Comparison of ENCODE assay signal across 17 cellular contexts in the genomic region with DNA sequence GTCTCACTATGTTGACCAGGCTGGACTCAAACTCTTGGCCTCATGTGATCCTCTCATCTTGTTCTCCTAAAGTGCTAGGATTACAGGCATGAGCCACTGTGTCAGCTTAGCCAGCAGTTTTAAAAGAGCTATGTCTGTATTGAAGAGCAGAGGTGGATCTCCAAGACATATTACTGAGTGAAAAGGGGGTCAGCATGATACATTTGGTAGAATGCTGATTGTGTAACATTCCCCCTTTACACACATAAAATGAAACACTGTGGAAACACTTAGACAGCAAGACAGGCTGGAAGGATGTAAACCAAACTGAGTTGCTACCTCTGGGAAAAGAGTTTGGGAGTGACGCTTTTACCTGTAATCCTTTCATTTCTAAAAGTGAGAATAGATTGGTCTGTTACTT. TPM values are rescaled to one million over a fixed set of nuclear protein-coding genes. Genes with fewer than 3 reads are reported as not detected.
DNase-seq lines count a peak whose midpoint lies in the region; ATAC-seq, FAIRE-seq and TF ChIP-seq lines count a peak whose summit lies in the region.
"Had no signal": no experiment of that assay in that cellular context is flagged by ENCODE, and none has a peak within 500 bp of the region (broad histone marks: within the 10 kb centered on the region; RNA-seq: fewer than 3 reads in every experiment).

No MANE protein-coding gene starts in this region.

- DNase-seq in HepG2 (ENCODE audit: low spot score) (no peak), right lobe of liver (no peak), choroid plexus epithelial cell (ENCODE audit: low read depth) (peak; percentile 39), fibroblast of peridontal ligament (ENCODE audit: extremely low read depth) (peak; percentile 20), uterus (no peak), NCI-H82 (lab: John Stamatoyannopoulos, UW) (no peak)
- no peak for DNase-seq in CD4-positive, alpha-beta memory T cell
- DNase-seq in naive thymus-derived CD4-positive, alpha-beta T cell = no peak
- DNase-seq: 8988T, AML-193, DMS53, GF-D8 had no signal

- no TSS peak for BruUV-seq in HepG2 (replicated peaks; lab: Mats Ljungman, UMichigan)

- no peaks in the 10 kb centered on the region for H3K79me2 ChIP-seq in HepG2 (ENCODE audit: insufficient read depth, low read length)

- intact Hi-C loops in HepG2 (cut with micrococcal nuclease; ENCODE audit: unreplicated experiment) = no loop called here
- intact Hi-C loops in right lobe of liver (cut with DNase I) = no loop called here
- intact Hi-C loops in uterus (cut with DNase I; ENCODE audit: low total_unique reads) = no loop called here
- intact Hi-C loops in CD4-positive, alpha-beta memory T cell (cut with micrococcal nuclease) = no loop called here
- intact Hi-C loops in naive thymus-derived CD4-positive, alpha-beta T cell (cut with micrococcal nuclease) = no loop called here

- no peak for TF ChIP-seq POLR2A in HepG2 (IDR thresholded peaks at IDR 0.05; ENCODE audit: insufficient read depth in 1 of 2, low read depth in 2 of 2, low read length in 2 of 2)
- no peak for TF ChIP-seq POLR2A in right lobe of liver (IDR thresholded peaks at IDR 0.05)
- no peak for TF ChIP-seq POLR2A in uterus (IDR thresholded peaks at IDR 0.05)

- TF ChIP-seq RAD21 in HepG2 (CRISPR knock-in tag; IDR thresholded peaks at IDR 0.05) = no peak

- no peak for FAIRE-seq in HepG2 (lab: Jason Lieb, UNC)
- FAIRE-seq: GM19239, H54 had no signal

- no peak overlapping the region for H2AFZ ChIP-seq in HepG2 (ENCODE audit: low read length)

- POLR2A ChIA-PET in HepG2 (lab: Yijun Ruan, JAX) = no interaction called here
- POLR2A ChIA-PET in CD4-positive, alpha-beta memory T cell (lab: Charles Lee; ENCODE audit: partially characterized antibody) = no interaction called here
- POLR2A ChIA-PET in naive thymus-derived CD4-positive, alpha-beta T cell (lab: Charles Lee) = interaction anchor here (1.2 kb wide), 1 partner anchor 83 kb away, joined by 3 read pairs; no protein-coding TSS in a partner anchor

- 73% methylated on average over 1 of the region's 1 CpG for WGBS in HepG2 (ENCODE audit: low lambda C conversion rate)
- WGBS in right lobe of liver (ENCODE audit: insufficient coverage, low coverage, low lambda C conversion rate, missing lambda C conversion rate) = 89% methylated on average over 1 of the region's 1 CpG

- H3K4me3 ChIP-seq in HepG2 (replicated peaks in 1 of 3; ENCODE audit: insufficient read depth in 1 of 3, low read depth in 2 of 3, low read length in 3 of 3) (no peak overlapping the region), right lobe of liver (no peak overlapping the region), choroid plexus epithelial cell (ENCODE audit: low read depth, low read length) (no peak overlapping the region), uterus (no peak overlapping the region)
- H3K4me3 ChIP-seq in CD4-positive, alpha-beta memory T cell (ENCODE audit: low read length in 2 of 2) = no peak overlapping the region
- H3K4me3 ChIP-seq in naive thymus-derived CD4-positive, alpha-beta T cell (ENCODE audit: low read length) = no peak overlapping the region
- H3K4me3 ChIP-seq: BLaER1 had no signal

- H3K4me1 Mint-ChIP-seq in CD4-positive, alpha-beta memory T cell = peaks cover 0 to 7% (median 4%) of the 10 kb centered on the region in 4 donors
- H3K4me1 Mint-ChIP-seq in naive thymus-derived CD4-positive, alpha-beta T cell = peaks cover 8 to 23% (median 15%) of the 10 kb centered on the region in 7 donors

- no peak overlapping the region for H3K27ac ChIP-seq in HepG2 (ENCODE audit: extremely low read length, insufficient read depth, low read length)
- no peak overlapping the region for H3K27ac ChIP-seq in right lobe of liver
- peak overlapping the region; percentile 88 to 89 for H3K27ac ChIP-seq in uterus
- H3K27ac ChIP-seq in CD4-positive, alpha-beta memory T cell (ENCODE audit: low read depth, low read length) = no peak overlapping the region
- no peak overlapping the region for H3K27ac ChIP-seq in naive thymus-derived CD4-positive, alpha-beta T cell (ENCODE audit: low read depth, low read length)
- H3K27ac ChIP-seq: BLaER1 had no signal

- H3K27me3 Mint-ChIP-seq in CD4-positive, alpha-beta memory T cell = peaks cover 32 to 40% of the 10 kb centered on the region in 2 donors
- H3K27me3 Mint-ChIP-seq in naive thymus-derived CD4-positive, alpha-beta T cell = peaks cover 32 to 51% (median 47%) of the 10 kb centered on the region in 5 donors

- H3K27ac Mint-ChIP-seq in CD4-positive, alpha-beta memory T cell = no peak overlapping the region
- no peak overlapping the region for H3K27ac Mint-ChIP-seq in naive thymus-derived CD4-positive, alpha-beta T cell

- ATAC-seq in HepG2 (no peak), right lobe of liver (no peak)
- ATAC-seq in naive thymus-derived CD4-positive, alpha-beta T cell = no peak
- ATAC-seq: HCT116 had no signal

- H3K4me3 Mint-ChIP-seq in CD4-positive, alpha-beta memory T cell = no peak overlapping the region
- no peak overlapping the region for H3K4me3 Mint-ChIP-seq in naive thymus-derived CD4-positive, alpha-beta T cell

- H3K36me3 ChIP-seq in HepG2 (replicated peaks in 1 of 2; ENCODE audit: control insufficient read depth in 1 of 2, insufficient read depth in 2 of 2, low read length in 2 of 2) (no peaks in the 10 kb centered on the region), right lobe of liver (no peaks in the 10 kb centered on the region), uterus (no peaks in the 10 kb centered on the region)
- H3K36me3 ChIP-seq in CD4-positive, alpha-beta memory T cell (ENCODE audit: insufficient read depth, low read length) = no peaks in the 10 kb centered on the region
- no peaks in the 10 kb centered on the region for H3K36me3 ChIP-seq in naive thymus-derived CD4-positive, alpha-beta T cell (ENCODE audit: control insufficient read depth in 2 of 3, insufficient read depth in 3 of 3, low read length in 3 of 3)
- H3K36me3 ChIP-seq: BLaER1 had no signal

- H3K9ac ChIP-seq in HepG2 (ENCODE audit: insufficient read depth, low read depth, low read length) = no peak overlapping the region
- H3K9ac ChIP-seq: BLaER1 had no signal

- no peaks in the 10 kb centered on the region for H3K9me3 ChIP-seq in HepG2 (ENCODE audit: low read length)
- no peaks in the 10 kb centered on the region for H3K9me3 ChIP-seq in right lobe of liver
- no peaks in the 10 kb centered on the region for H3K9me3 ChIP-seq in uterus
- H3K9me3 ChIP-seq in CD4-positive, alpha-beta memory T cell (ENCODE audit: control insufficient read depth in 1 of 2, low read length in 2 of 2) = no peaks in the 10 kb centered on the region
- no peaks in the 10 kb centered on the region for H3K9me3 ChIP-seq in naive thymus-derived CD4-positive, alpha-beta T cell (ENCODE audit: control insufficient read depth in 2 of 3, low read length in 3 of 3)
- H3K9me3 ChIP-seq: BLaER1 had no signal

- no peaks in the 10 kb centered on the region for H3K36me3 Mint-ChIP-seq in CD4-positive, alpha-beta memory T cell
- H3K36me3 Mint-ChIP-seq in naive thymus-derived CD4-positive, alpha-beta T cell = no peaks in the 10 kb centered on the region

- no peaks in the 10 kb centered on the region for H4K20me1 ChIP-seq in HepG2 (ENCODE audit: insufficient read depth, low read length)
- H4K20me1 ChIP-seq: BLaER1 had no signal

- in situ Hi-C loops in HepG2 (cut with HindIII; ENCODE audit: extremely low pct_ligation_motif_present, low pct_unique_long_range_greater_than_20kb) = no loop called here

- no peaks in the 10 kb centered on the region for H3K9me3 Mint-ChIP-seq in CD4-positive, alpha-beta memory T cell
- H3K9me3 Mint-ChIP-seq in naive thymus-derived CD4-positive, alpha-beta T cell = peaks cover 0 to 2% (median 0%) of the 10 kb centered on the region in 11 donors

- H3K4me1 ChIP-seq in HepG2 (ENCODE audit: insufficient read depth, low read length) (peaks cover 50% of the 10 kb centered on the region), right lobe of liver (peaks cover 0 to 4% (median 0%) of the 10 kb centered on the region in 4 donors), uterus (no peaks in the 10 kb centered on the region)
- H3K4me1 ChIP-seq in CD4-positive, alpha-beta memory T cell (ENCODE audit: insufficient read depth, low read length) = no peaks in the 10 kb centered on the region
- H3K4me1 ChIP-seq in naive thymus-derived CD4-positive, alpha-beta T cell (ENCODE audit: control insufficient read depth in 2 of 2, insufficient read depth in 2 of 2, low read length in 2 of 2) = peaks cover 0 to 5% of the 10 kb centered on the region in 2 donors

- H3K4me2 ChIP-seq in HepG2 (ENCODE audit: low read depth, low read length) = no peak overlapping the region
- H3K4me2 ChIP-seq: BLaER1 had no signal

- TF ChIP-seq CTCF in HepG2 (CRISPR knock-in tag; IDR thresholded peaks at IDR 0.05) (no peak), right lobe of liver (IDR thresholded peaks at IDR 0.05) (no peak), choroid plexus epithelial cell (conservative IDR thresholded peaks at IDR 0.05; ENCODE audit: low read depth, low read length) (no peak), uterus (IDR thresholded peaks at IDR 0.05) (no peak)

- CTCF ChIA-PET in HepG2 (lab: Yijun Ruan, JAX; ENCODE audit: low intra/inter-chr PET ratio, low total read pairs) = no interaction called here
- CTCF ChIA-PET in CD4-positive, alpha-beta memory T cell (lab: Charles Lee; ENCODE audit: partially characterized antibody) = no interaction called here
- CTCF ChIA-PET in naive thymus-derived CD4-positive, alpha-beta T cell (lab: Charles Lee) = no interaction called here

- no peak for TF ChIP-seq EP300 in HepG2 (IDR thresholded peaks at IDR 0.05; ENCODE audit: low read depth in 2 of 2, low read length in 2 of 2)
- no peak for TF ChIP-seq EP300 in HepG2 (CRISPR knock-in tag; IDR thresholded peaks at IDR 0.05; ENCODE audit: borderline replicate concordance)

- H3K27me3 ChIP-seq in HepG2 (ENCODE audit: control insufficient read depth in 1 of 2, insufficient read depth in 2 of 2, low read length in 2 of 2) (peaks cover 19 to 57% of the 10 kb centered on the region in 2 experiments), right lobe of liver (no peaks in the 10 kb centered on the region), uterus (no peaks in the 10 kb centered on the region)
- H3K27me3 ChIP-seq in CD4-positive, alpha-beta memory T cell (ENCODE audit: insufficient read depth, low read length) = peaks cover 20% of the 10 kb centered on the region
- H3K27me3 ChIP-seq in naive thymus-derived CD4-positive, alpha-beta T cell (ENCODE audit: control insufficient read depth in 2 of 2, insufficient read depth in 2 of 2, low read length in 2 of 2) = peaks cover 0 to 3% of the 10 kb centered on the region in 2 donors

RNA-seq across cellular contexts. Expression of a gene that starts 1.7 kb away (rescaled TPM):
- total RNA-seq in HepG2 (2016; rRNA removed; fragmentation: Illumina TruSeq; extraction: Trizol) (not detected in 2 replicates), right lobe of liver (10 to 100 TPM in 2 of 6 experiments, 1 to 10 TPM in 4; 4.8 to 13.8 (median 8.9) TPM), uterus (10 to 100 TPM in 3 of 4 donors, 1 to 10 TPM in 1; 9.1 to 85.4 (median 17.8) TPM)
- total RNA-seq in HepG2 (2016; cell fraction: cytosol; rRNA removed; fragmentation: Illumina TruSeq; extraction: Trizol; ENCODE audit: low read depth) = not detected in 2 replicates
- total RNA-seq in HepG2 (2016; cell fraction: insoluble cytoplasmic fraction; rRNA removed; fragmentation: Illumina TruSeq; extraction: Trizol) = not detected in 2 replicates
- total RNA-seq in HepG2 (2016; cell fraction: membrane; rRNA removed; fragmentation: Illumina TruSeq; extraction: Trizol) = not detected in 2 replicates
- total RNA-seq in HepG2 (2016; cell fraction: nucleus; rRNA removed; fragmentation: Illumina TruSeq; extraction: Trizol) = not detected in 2 replicates
- polyA plus RNA-seq in HepG2 (2011; rRNA removed) = 0.18 and 0.26 TPM in 2 replicates
- polyA plus RNA-seq in HepG2 (2011; cell fraction: cytosol; rRNA removed) = 0.05 TPM in 2 replicates
- polyA plus RNA-seq in HepG2 (2011; cell fraction: nucleus; rRNA removed) = 1.9 and 2.1 TPM in 2 replicates
- 0.11 and 0.36 TPM in 2 replicates for polyA plus RNA-seq in HepG2 (2012)
- not detected in 2 replicates for polyA plus RNA-seq in HepG2 (2016; cell fraction: cytosol; fragmentation: Illumina TruSeq; extraction: Trizol; ENCODE audit: low read depth)
- not detected in 2 replicates for polyA plus RNA-seq in HepG2 (2016; cell fraction: insoluble cytoplasmic fraction; fragmentation: Illumina TruSeq; extraction: Trizol; ENCODE audit: low read depth)
- not detected in 2 replicates for polyA plus RNA-seq in HepG2 (2016; cell fraction: membrane; fragmentation: Illumina TruSeq; extraction: Trizol; ENCODE audit: low read depth)
- 0.13 TPM in 1 of 2 replicates, not detected in the other for polyA plus RNA-seq in HepG2 (2016; cell fraction: nucleus; fragmentation: Illumina TruSeq; extraction: Trizol; ENCODE audit: insufficient read depth, low read depth)
- 0.42 TPM in 1 of 2 replicates, not detected in the other for polyA minus RNA-seq in HepG2 (2011; rRNA and poly(A)+ RNA removed; ENCODE audit: low replicate concordance)
- not detected in 2 replicates for polyA minus RNA-seq in HepG2 (2011; cell fraction: cytosol; rRNA and poly(A)+ RNA removed)
- 0.37 and 0.52 TPM in 2 replicates for polyA minus RNA-seq in HepG2 (2011; cell fraction: nucleus; rRNA and poly(A)+ RNA removed)
- not detected for total RNA-seq in CD4-positive, alpha-beta memory T cell
- 1 to 10 TPM in 1 of 2 donors, under 1 TPM in 1; 0.49 to 1.3 TPM for polyA plus RNA-seq in CD4-positive, alpha-beta memory T cell
- under 1 TPM in 2 of 5 experiments, not detected in 3; 0.27 to 0.32 TPM for total RNA-seq in naive thymus-derived CD4-positive, alpha-beta T cell
- polyA plus RNA-seq in naive thymus-derived CD4-positive, alpha-beta T cell = 1 to 10 TPM; 1.3 to 1.7 TPM
- total RNA-seq: HT1080 had no signal

RNA-seq across cellular contexts. Expression of a gene that starts 38.4 kb away (rescaled TPM):
- total RNA-seq in HepG2 (2016; rRNA removed; fragmentation: Illumina TruSeq; extraction: Trizol) (22.2 and 26.6 TPM in 2 replicates), right lobe of liver (10 to 100 TPM in 2 of 6 experiments, 1 to 10 TPM in 4; 6.6 to 11.1 (median 8.5) TPM), uterus (10 to 100 TPM in 2 of 4 donors, 1 to 10 TPM in 2; 2.0 to 13.2 (median 7.8) TPM)
- total RNA-seq in HepG2 (2016; cell fraction: cytosol; rRNA removed; fragmentation: Illumina TruSeq; extraction: Trizol; ENCODE audit: low read depth) = 1.9 TPM in 2 replicates
- total RNA-seq in HepG2 (2016; cell fraction: insoluble cytoplasmic fraction; rRNA removed; fragmentation: Illumina TruSeq; extraction: Trizol) = 21.4 and 26.1 TPM in 2 replicates
- 10.5 and 11.8 TPM in 2 replicates for total RNA-seq in HepG2 (2016; cell fraction: membrane; rRNA removed; fragmentation: Illumina TruSeq; extraction: Trizol)
- total RNA-seq in HepG2 (2016; cell fraction: nucleus; rRNA removed; fragmentation: Illumina TruSeq; extraction: Trizol) = 12.5 and 14.9 TPM in 2 replicates
- 6.0 and 6.9 TPM in 2 replicates for polyA plus RNA-seq in HepG2 (2011; rRNA removed)
- polyA plus RNA-seq in HepG2 (2011; cell fraction: cytosol; rRNA removed) = 2.8 and 4.1 TPM in 2 replicates
- 2.6 and 3.1 TPM in 2 replicates for polyA plus RNA-seq in HepG2 (2011; cell fraction: nucleus; rRNA removed)
- polyA plus RNA-seq in HepG2 (2012) = 4.6 and 4.9 TPM in 2 replicates
- polyA plus RNA-seq in HepG2 (2016; cell fraction: cytosol; fragmentation: Illumina TruSeq; extraction: Trizol; ENCODE audit: low read depth) = 0.35 and 0.57 TPM in 2 replicates
- 8.8 and 9.1 TPM in 2 replicates for polyA plus RNA-seq in HepG2 (2016; cell fraction: insoluble cytoplasmic fraction; fragmentation: Illumina TruSeq; extraction: Trizol; ENCODE audit: low read depth)
- polyA plus RNA-seq in HepG2 (2016; cell fraction: membrane; fragmentation: Illumina TruSeq; extraction: Trizol; ENCODE audit: low read depth) = 2.6 and 2.7 TPM in 2 replicates
- polyA plus RNA-seq in HepG2 (2016; cell fraction: nucleus; fragmentation: Illumina TruSeq; extraction: Trizol; ENCODE audit: insufficient read depth, low read depth) = 13.0 and 13.3 TPM in 2 replicates
- polyA minus RNA-seq in HepG2 (2011; rRNA and poly(A)+ RNA removed; ENCODE audit: low replicate concordance) = 3.1 and 8.3 TPM in 2 replicates
- 22.0 and 24.4 TPM in 2 replicates for polyA minus RNA-seq in HepG2 (2011; cell fraction: cytosol; rRNA and poly(A)+ RNA removed)
- 10.6 and 14.4 TPM in 2 replicates for polyA minus RNA-seq in HepG2 (2011; cell fraction: nucleus; rRNA and poly(A)+ RNA removed)
- total RNA-seq in CD4-positive, alpha-beta memory T cell = 10 to 100 TPM; 10.9 to 12.7 TPM
- under 1 TPM; 0.71 to 0.93 TPM for polyA plus RNA-seq in CD4-positive, alpha-beta memory T cell
- 10 to 100 TPM in 2 of 5 experiments, 1 to 10 TPM in 3; 5.2 to 10.8 (median 7.7) TPM for total RNA-seq in naive thymus-derived CD4-positive, alpha-beta T cell
- polyA plus RNA-seq in naive thymus-derived CD4-positive, alpha-beta T cell = 1 to 10 TPM in 1 of 2 donors, under 1 TPM in 1; 0.60 to 1.9 TPM

Comparison
In these comparisons a context has a peak if more than half of its experiments do, and no peak if none do; other contexts are left out.
1. DNase-seq: peak in choroid plexus epithelial cell (single experiment) and fibroblast of peridontal ligament (single experiment); none in HepG2 (single experiment), right lobe of liver (0 of 3), uterus (0 of 2), CD4-positive, alpha-beta memory T cell (0 of 5), NCI-H82 (single experiment) and naive thymus-derived CD4-positive, alpha-beta T cell (0 of 9).
2. H3K27ac ChIP-seq: peak in uterus (2 of 2); none in HepG2 (single experiment), right lobe of liver (0 of 3), CD4-positive, alpha-beta memory T cell (single experiment) and naive thymus-derived CD4-positive, alpha-beta T cell (single experiment).